8 cellular contexts compared by ENCODE assay signal in the genomic region with DNA sequence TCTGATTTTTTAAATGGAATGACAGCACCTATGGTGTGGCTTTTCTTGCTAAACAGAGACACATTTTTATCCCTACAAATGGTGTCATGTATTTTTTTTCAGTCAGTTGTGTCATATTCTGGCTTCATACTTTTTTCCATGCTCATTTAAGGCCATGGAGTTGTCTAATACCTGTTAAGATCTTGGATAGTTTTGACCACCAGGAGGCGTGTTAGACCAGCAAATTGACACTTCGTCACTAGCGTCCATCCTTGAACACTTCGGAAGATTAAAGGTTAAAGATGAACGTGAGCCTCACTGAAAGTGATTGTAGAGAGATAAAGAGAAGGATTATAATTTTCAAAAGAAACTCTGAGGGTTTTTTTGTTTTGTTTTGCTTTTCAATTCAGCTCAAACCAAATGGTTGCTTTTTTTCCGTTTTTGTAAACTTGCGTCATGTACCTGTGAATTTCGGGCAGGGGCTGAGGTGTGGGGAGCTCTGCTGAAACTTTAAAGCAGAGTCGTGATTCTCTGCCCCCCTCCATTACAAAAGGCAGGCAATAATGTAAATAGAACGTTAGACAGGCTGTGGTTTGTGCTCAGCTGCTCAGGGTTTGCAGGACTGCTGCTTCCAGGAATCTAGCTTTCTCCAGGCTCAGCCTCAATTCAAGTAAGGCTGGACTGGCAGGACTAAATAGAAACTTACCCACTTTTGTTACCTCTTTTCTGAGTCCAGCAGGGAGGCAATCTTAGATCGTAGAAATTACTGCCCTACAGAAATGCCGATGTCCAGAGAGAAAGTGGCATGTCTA.
A peak's percentile ranks its signal among the peaks of the same experiment; 100 is the strongest.
DNase-seq lines count a peak whose midpoint lies in the region; ATAC-seq and TF ChIP-seq lines count a peak whose summit lies in the region.

No MANE protein-coding gene starts in this region.

- H3K79me2 ChIP-seq in SK-N-SH (ENCODE audit: insufficient read depth): no peaks in the 10 kb centered on the region

- H3K9me3 ChIP-seq in SK-N-SH: no peaks in the 10 kb centered on the region
- H3K9me3 ChIP-seq in esophagus muscularis mucosa: no peaks in the 10 kb centered on the region

- no peak overlapping the region for H3K27ac Mint-ChIP-seq in nephron
- no peak overlapping the region for H3K27ac Mint-ChIP-seq in stimulated activated effector memory CD8-positive, alpha-beta T cell treated with anti-CD3 and anti-CD28 coated beads, Interleukin-12 subunit alpha, Interleukin-12 subunit beta, amount 100 ng/mL, for 72 hours

- no peak overlapping the region for H2AFZ ChIP-seq in SK-N-SH (ENCODE audit: low read depth)

- 23% methylated on average over 12 of the region's 12 CpGs for WGBS in SK-N-SH (ENCODE audit: low lambda C conversion rate)
- 24% methylated on average over 12 of the region's 12 CpGs for WGBS in esophagus muscularis mucosa

- POLR2A ChIA-PET in SK-N-SH (lab: Yijun Ruan, JAX): no interaction called here

- H3K4me3 ChIP-seq in SK-N-SH (ENCODE audit: low read depth in 2 of 2, low read length in 1 of 2) (peak overlapping the region in 1 of 2 experiments; percentile 41; a peak in 1 of 4 replicates), esophagus muscularis mucosa (no peak overlapping the region)

- TF ChIP-seq CTCF in SK-N-SH (IDR thresholded peaks at IDR 0.05): peak; percentile 88
- peak; percentile 55 to 66 (median 66) for TF ChIP-seq CTCF in esophagus muscularis mucosa (IDR thresholded peaks at IDR 0.05)
- peak; percentile 79 to 92 (median 82) for TF ChIP-seq CTCF in nephron (IDR thresholded peaks at IDR 0.05; ENCODE audit: unreplicated experiment in 3 of 3)

- H3K27me3 Mint-ChIP-seq in nephron (ENCODE audit: low read depth): peaks cover 48% of the 10 kb centered on the region

- ATAC-seq in stimulated activated effector memory CD8-positive, alpha-beta T cell treated with anti-CD3 and anti-CD28 coated beads, Interleukin-12 subunit alpha, Interleukin-12 subunit beta, amount 100 ng/mL, for 72 hours: no peak
- ATAC-seq in HG03139 (IDR thresholded peaks at IDR 0.05; ENCODE audit: unreplicated experiment): no peak

- no peak for TF ChIP-seq EP300 in SK-N-SH (IDR thresholded peaks at IDR 0.05; ENCODE audit: borderline replicate concordance in 1 of 2, low read depth in 1 of 2, low read length in 1 of 2)
- no peak for TF ChIP-seq EP300 in esophagus muscularis mucosa (IDR thresholded peaks at IDR 0.05)

- no peaks in the 10 kb centered on the region for H3K9me2 ChIP-seq in SK-N-SH

- no peaks in the 10 kb centered on the region for H3K36me3 ChIP-seq in SK-N-SH (replicated peaks in 1 of 2; ENCODE audit: control insufficient read depth in 1 of 2, insufficient read depth in 2 of 2, low read length in 1 of 2)
- no peaks in the 10 kb centered on the region for H3K36me3 ChIP-seq in esophagus muscularis mucosa

- no peaks in the 10 kb centered on the region for H3F3A ChIP-seq in SK-N-SH (replicated peaks; ENCODE audit: insufficient read depth)

- H3K27me3 ChIP-seq in SK-N-SH (ENCODE audit: insufficient read depth): peaks cover 40% of the 10 kb centered on the region
- H3K27me3 ChIP-seq in esophagus muscularis mucosa: peaks cover 0 to 38% (median 0%) of the 10 kb centered on the region in 4 donors

- H3K4me1 Mint-ChIP-seq in nephron: peaks cover 7% of the 10 kb centered on the region
- no peaks in the 10 kb centered on the region for H3K4me1 Mint-ChIP-seq in stimulated activated effector memory CD8-positive, alpha-beta T cell treated with anti-CD3 and anti-CD28 coated beads, Interleukin-12 subunit alpha, Interleukin-12 subunit beta, amount 100 ng/mL, for 72 hours

- H3K4me1 ChIP-seq in SK-N-SH (ENCODE audit: control insufficient read depth in 1 of 2, insufficient read depth in 2 of 2, low read depth in 1 of 2, low read length in 1 of 2) (no peaks in the 10 kb centered on the region), esophagus muscularis mucosa (peaks cover 0 to 4% (median 0%) of the 10 kb centered on the region in 4 donors)

- peak; percentile 48 for DNase-seq in CMK (ENCODE audit: low read depth)
- DNase-seq in GM19240 (ENCODE audit: insufficient read length, low spot score): peak; percentile 9
- peak; percentile 18 for DNase-seq in NCI-H1694 (lab: John Stamatoyannopoulos, UW)
- DNase-seq in SK-N-SH: peak; percentile 38
- peak; percentile 39 for DNase-seq in esophagus muscularis mucosa (ENCODE audit: extremely low spot score)
- no peak for DNase-seq in stimulated activated effector memory CD8-positive, alpha-beta T cell treated with anti-CD3 and anti-CD28 coated beads, Interleukin-12 subunit alpha, Interleukin-12 subunit beta, amount 100 ng/mL, for 72 hours (ENCODE audit: low spot score in 2 of 2)

- TF ChIP-seq POLR2A in esophagus muscularis mucosa (IDR thresholded peaks at IDR 0.05; ENCODE audit: low read depth): no peak

- H3K4me3 Mint-ChIP-seq in nephron: peak overlapping the region in 1 of 3 experiments; percentile 33
- no peak overlapping the region for H3K4me3 Mint-ChIP-seq in stimulated activated effector memory CD8-positive, alpha-beta T cell treated with anti-CD3 and anti-CD28 coated beads, Interleukin-12 subunit alpha, Interleukin-12 subunit beta, amount 100 ng/mL, for 72 hours

- CTCF ChIA-PET in SK-N-SH (lab: Yijun Ruan, JAX): interaction anchor here (0.7 to 3.7 kb wide), 22 partner anchors 10 to 1003 kb away, joined by 3 to 51 read pairs (median 4); no protein-coding TSS in a partner anchor

- H3K36me3 Mint-ChIP-seq in nephron (ENCODE audit: low read depth): no peaks in the 10 kb centered on the region
- no peaks in the 10 kb centered on the region for H3K36me3 Mint-ChIP-seq in stimulated activated effector memory CD8-positive, alpha-beta T cell treated with anti-CD3 and anti-CD28 coated beads, Interleukin-12 subunit alpha, Interleukin-12 subunit beta, amount 100 ng/mL, for 72 hours

- no peak overlapping the region for H3K9ac ChIP-seq in SK-N-SH

- no peaks in the 10 kb centered on the region for H3K9me3 Mint-ChIP-seq in nephron
- H3K9me3 Mint-ChIP-seq in stimulated activated effector memory CD8-positive, alpha-beta T cell treated with anti-CD3 and anti-CD28 coated beads, Interleukin-12 subunit alpha, Interleukin-12 subunit beta, amount 100 ng/mL, for 72 hours: peaks cover 3% of the 10 kb centered on the region

- peak; percentile 82 for TF ChIP-seq RAD21 in SK-N-SH (IDR thresholded peaks at IDR 0.05; ENCODE audit: low read length)

- H3K27ac ChIP-seq in SK-N-SH (ENCODE audit: low read depth in 2 of 2, low read length in 1 of 2) (no peak overlapping the region), esophagus muscularis mucosa (replicated peaks in 1 of 4) (no peak overlapping the region)

- no peaks in the 10 kb centered on the region for H4K20me1 ChIP-seq in SK-N-SH (ENCODE audit: insufficient read depth)

- intact Hi-C loops in esophagus muscularis mucosa (cut with DNase I): loop anchor here (2.0 kb wide), 1 partner anchor 346 kb away; no protein-coding TSS in a partner anchor

- no peak overlapping the region for H3K4me2 ChIP-seq in SK-N-SH

TF ChIP-seq in SK-N-SH, 30 proteins besides CTCF, POLR2A, EP300 and RAD21:
- TF ChIP-seq FOXJ3 (CRISPR knock-in tag; IDR thresholded peaks at IDR 0.05) (no peak), SMC3 (IDR thresholded peaks at IDR 0.05; ENCODE audit: low read depth, low read length) (peak; percentile 88)
TF ChIP-seq in SK-N-SH: peak in this region for 1.

Comparison
In these comparisons a context has a peak if more than half of its experiments do, and no peak if none do; other contexts are left out.
1. DNase-seq: peak in CMK (single experiment), GM19240 (single experiment), NCI-H1694 (single experiment), SK-N-SH (single experiment) and esophagus muscularis mucosa (single experiment); none in stimulated activated effector memory CD8-positive, alpha-beta T cell treated with anti-CD3 and anti-CD28 coated beads, Interleukin-12 subunit alpha, Interleukin-12 subunit beta, amount 100 ng/mL, for 72 hours (0 of 2).
2. Peak in every context shown above with its lines, with median percentiles within 50 percentile points of each other: CTCF ChIP-seq.